Comparison of ENCODE assay signal across 9 cellular contexts in genomic region chr7:151539055-151539714, GRCh38. TPM values are rescaled to one million over a fixed set of nuclear protein-coding genes. Genes with fewer than 3 reads are reported as not detected.
A peak's percentile ranks its signal among the peaks of the same experiment; 100 is the strongest.
DNase-seq lines count a peak whose midpoint lies in the region; FAIRE-seq and TF ChIP-seq lines count a peak whose summit lies in the region.
"Had no signal": no experiment of that assay in that cellular context is flagged by ENCODE, and none has a peak within 500 bp of the region (broad histone marks: within the 10 kb centered on the region; RNA-seq: fewer than 3 reads in every experiment).

No MANE protein-coding gene starts in this region.

- dilution Hi-C loops in mammary epithelial cell (cut with HindIII; ENCODE audit: low sequenced_read_pairs) = no loop called here

- H3K36me3 ChIP-seq in mammary epithelial cell (ENCODE audit: insufficient read depth, low read length) (no peaks in the 10 kb centered on the region), neural progenitor cell (no peaks in the 10 kb centered on the region), small intestine (ENCODE audit: control insufficient read depth in 2 of 2, insufficient read depth in 2 of 2, low read length in 2 of 2) (no peaks in the 10 kb centered on the region)

- H2AFZ ChIP-seq in mammary epithelial cell (ENCODE audit: low read depth, low read length) (peak overlapping the region; percentile 16), neural progenitor cell (replicated peaks) (peak overlapping the region; percentile 81)

- FAIRE-seq in small intestine (lab: Jason Lieb, UNC) = no peak

- H3K79me2 ChIP-seq in mammary epithelial cell (ENCODE audit: insufficient read depth, low read length) (no peaks in the 10 kb centered on the region), neural progenitor cell (ENCODE audit: low read depth) (no peaks in the 10 kb centered on the region)

- H3K27me3 ChIP-seq in mammary epithelial cell (ENCODE audit: insufficient read depth, low read length) (peaks cover 2% of the 10 kb centered on the region), neural progenitor cell (no peaks in the 10 kb centered on the region), small intestine (ENCODE audit: control insufficient read depth in 2 of 2, insufficient read depth in 2 of 2, low read length in 2 of 2) (peaks cover 0 to 3% of the 10 kb centered on the region in 2 donors)

- H3K4me1 ChIP-seq in mammary epithelial cell (ENCODE audit: insufficient read depth, low read length) (peaks cover 7% of the 10 kb centered on the region), neural progenitor cell (peaks cover 8% of the 10 kb centered on the region), small intestine (ENCODE audit: control insufficient read depth in 2 of 2, insufficient read depth in 1 of 2, low read depth in 1 of 2, low read length in 1 of 2) (no peaks in the 10 kb centered on the region)

- peaks cover 16% of the 10 kb centered on the region for H3F3A ChIP-seq in neural progenitor cell (ENCODE audit: low read depth)

- in situ Hi-C loops in mammary epithelial cell (cut with MboI; ENCODE audit: low sequenced_read_pairs in 2 of 2) = no loop called here

- POLR2A ChIA-PET in MCF 10A (lab: Yijun Ruan, JAX) = interaction anchor here (0.8 to 3.2 kb wide), 4 partner anchors 11 to 270 kb away, joined by 3 to 9 read pairs (median 4); partner anchors contain the start of gene RHEB

- H3K9me3 ChIP-seq in mammary epithelial cell (replicated peaks; ENCODE audit: insufficient read depth, low read length) (no peaks in the 10 kb centered on the region), neural progenitor cell (ENCODE audit: low read depth) (no peaks in the 10 kb centered on the region), small intestine (ENCODE audit: control insufficient read depth, low read depth) (no peaks in the 10 kb centered on the region)

- BruUV-seq in mammary epithelial cell (replicated peaks; lab: Mats Ljungman, UMichigan) = no TSS peak
- no TSS peak for BruUV-seq in MCF 10A (replicated peaks; lab: Mats Ljungman, UMichigan)

- no peaks in the 10 kb centered on the region for H3K36me3 Mint-ChIP-seq in MCF 10A (ENCODE audit: insufficient read depth, unreplicated experiment)
- no peaks in the 10 kb centered on the region for H3K36me3 Mint-ChIP-seq in neural progenitor cell

- H3K4me3 Mint-ChIP-seq in MCF 10A (ENCODE audit: unreplicated experiment) (no peak overlapping the region), neural progenitor cell (peak overlapping the region; percentile 78)

- H3K27me3 Mint-ChIP-seq in MCF 10A (ENCODE audit: insufficient read depth, unreplicated experiment) (no peaks in the 10 kb centered on the region), neural progenitor cell (ENCODE audit: insufficient read depth, low read depth) (peaks cover 11% of the 10 kb centered on the region)

- WGBS in mammary epithelial cell (ENCODE audit: low coverage, missing lambda C conversion rate) = 73% methylated on average over 9 of the region's 10 CpGs
- WGBS in small intestine, 3 donors = 72 to 74% (median 73%) methylated on average over 10 of the region's 10 CpGs

- TF ChIP-seq CTCF in mammary epithelial cell (conservative IDR thresholded peaks at IDR 0.05 in 1 of 2, IDR thresholded peaks at IDR 0.05 in 1 of 2; ENCODE audit: extremely low read depth in 1 of 2, insufficient read depth in 1 of 2, low read depth in 1 of 2, low read length in 2 of 2) = no peak
- TF ChIP-seq CTCF in MCF 10A (IDR thresholded peaks at IDR 0.05; ENCODE audit: unreplicated experiment) = no peak
- no peak for TF ChIP-seq CTCF in neural progenitor cell (IDR thresholded peaks at IDR 0.05)

- H3K9ac ChIP-seq in mammary epithelial cell (ENCODE audit: insufficient read depth, low read length) (no peak overlapping the region), neural progenitor cell (no peak overlapping the region)

- H3K4me1 Mint-ChIP-seq in MCF 10A (ENCODE audit: insufficient read depth, unreplicated experiment) (peaks cover 7% of the 10 kb centered on the region), neural progenitor cell (peaks cover 47% of the 10 kb centered on the region)

- intact Hi-C loops in mammary epithelial cell (cut with micrococcal nuclease) = no loop called here
- intact Hi-C loops in MCF 10A (cut with micrococcal nuclease) = no loop called here

- H3K9me3 Mint-ChIP-seq in MCF 10A (ENCODE audit: unreplicated experiment) (no peaks in the 10 kb centered on the region), neural progenitor cell (peaks cover 2% of the 10 kb centered on the region)

- H3K4me2 ChIP-seq in mammary epithelial cell (ENCODE audit: insufficient read depth, low read depth, low read length) = no peak overlapping the region
- peak overlapping the region; percentile 60 for H3K4me2 ChIP-seq in neural progenitor cell

- H3K27ac ChIP-seq in mammary epithelial cell (ENCODE audit: insufficient read depth, low read depth, low read length) = no peak overlapping the region
- no peak overlapping the region for H3K27ac ChIP-seq in neural progenitor cell
- H3K27ac ChIP-seq in small intestine (ENCODE audit: low read depth in 1 of 2, low read length in 1 of 2) = no peak overlapping the region
- H3K27ac ChIP-seq: C4-2B had no signal

- no peak for DNase-seq in mammary epithelial cell
- no peak for DNase-seq in MCF 10A (ENCODE audit: unreplicated experiment)
- peak; percentile 90 for DNase-seq in NCI-H1436 (lab: John Stamatoyannopoulos, UW)
- DNase-seq in cerebellum (ENCODE audit: low spot score) = peak; percentile 85
- peak; percentile 81 for DNase-seq in neural progenitor cell (ENCODE audit: low spot score)
- DNase-seq in small intestine = no peak
- DNase-seq in activated T-cell treated with anti-CD3 and anti-CD28 coated beads, Interleukin-2, amount 50 U/mL, for 48 hours = no peak
- no peak for DNase-seq in germinal center (ENCODE audit: low spot score)

- CTCF ChIA-PET in mammary epithelial cell (lab: Charles Lee; ENCODE audit: low non-redundant PET) (interaction anchor here (0.6 to 0.7 kb wide), 2 partner anchors 22 to 802 kb away, joined by 3 to 4 read pairs; no protein-coding TSS in a partner anchor), MCF 10A (lab: Yijun Ruan, JAX) (interaction anchor here (0.6 to 1.1 kb wide), 6 partner anchors 13 to 220 kb away, joined by 3 to 7 read pairs (median 3); no protein-coding TSS in a partner anchor)

- H3K4me3 ChIP-seq in mammary epithelial cell (replicated peaks in 1 of 3; ENCODE audit: insufficient read depth in 1 of 3, low read depth in 2 of 3, low read length in 3 of 3) (no peak overlapping the region), neural progenitor cell (no peak overlapping the region), small intestine (ENCODE audit: low read depth in 1 of 2, low read length in 2 of 2) (no peak overlapping the region)

- no peak overlapping the region for H3K27ac Mint-ChIP-seq in MCF 10A (ENCODE audit: low read depth, unreplicated experiment)
- H3K27ac Mint-ChIP-seq in neural progenitor cell = peak overlapping the region; percentile 100

- H4K20me1 ChIP-seq in mammary epithelial cell (ENCODE audit: insufficient read depth, low read length) = no peaks in the 10 kb centered on the region
- no peaks in the 10 kb centered on the region for H4K20me1 ChIP-seq in neural progenitor cell (ENCODE audit: low read depth)

RNA-seq across cellular contexts. Expression of gene RHEB, which starts 19.5 kb away (rescaled TPM):
- total RNA-seq in mammary epithelial cell = 100 to 1,000 TPM in 1 of 2 donors, 10 to 100 TPM in 1; 57.3 to 105 TPM
- 56.0 TPM for polyA plus RNA-seq in mammary epithelial cell
- polyA minus RNA-seq in mammary epithelial cell = 93.7 TPM
- total RNA-seq in MCF 10A (2022) = 135 and 151 TPM in 2 replicates
- 59.5 TPM for total RNA-seq in cerebellum
- 94.2 and 225 TPM in 2 replicates for total RNA-seq in neural progenitor cell (ENCODE audit: low replicate concordance)
- 10 to 100 TPM; 54.4 to 84.6 (median 69.6) TPM for polyA plus RNA-seq in small intestine

Comparison
In these comparisons a context has a peak if more than half of its experiments do, and no peak if none do; other contexts are left out.
1. DNase-seq: peak in NCI-H1436 (single experiment), cerebellum (single experiment) and neural progenitor cell (single experiment); none in mammary epithelial cell (single experiment), MCF 10A (single experiment), small intestine (single experiment), activated T-cell treated with anti-CD3 and anti-CD28 coated beads, Interleukin-2, amount 50 U/mL, for 48 hours (0 of 2) and germinal center (single experiment).